7 cellular contexts compared by ENCODE assay signal in genomic region chr1:32334864-32335618, GRCh38. TPM values are rescaled to one million over a fixed set of nuclear protein-coding genes. Genes with fewer than 3 reads are reported as not detected.
DNase-seq lines count a peak whose midpoint lies in the region; FAIRE-seq and TF ChIP-seq lines count a peak whose summit lies in the region.

No MANE protein-coding gene starts in this region.

- in situ Hi-C loops in brain microvascular endothelial cell (cut with HindIII; ENCODE audit: low pct_ligation_motif_present, low sequenced_read_pairs) = no loop called here

- H3K4me3 ChIP-seq in HUES48 (ENCODE audit: low read depth, low read length) (peak overlapping the region; percentile 68), brain microvascular endothelial cell (ENCODE audit: low read depth, low read length) (peak overlapping the region; percentile 73), keratinocyte (ENCODE audit: control insufficient read depth in 2 of 3, extremely low read depth in 1 of 3, insufficient read depth in 2 of 3, low read depth in 1 of 3, low read length in 3 of 3) (peak overlapping the region; percentile 42 to 62 (median 42))

- H3K27me3 ChIP-seq in HUES48 (ENCODE audit: control insufficient read depth, insufficient read depth, low read length) (0 out of 2 replicates have a peak, but pooled peaks cover 4% of the 10 kb centered on the region), brain microvascular endothelial cell (replicated peaks) (no peaks in the 10 kb centered on the region), keratinocyte (ENCODE audit: control insufficient read depth, extremely low read depth, insufficient read depth, low read length) (peaks cover 14% of the 10 kb centered on the region)

- DNase-seq in T-helper 9 cell (peak; percentile 67), brain microvascular endothelial cell (no peak), keratinocyte (ENCODE audit: low read depth, low spot score) (no peak), inferior parietal cortex (ENCODE audit: extremely low spot score) (no peak)
- peak; percentile 60 for DNase-seq in stimulated activated CD4-positive, alpha-beta T cell treated with anti-CD3 and anti-CD28 coated beads, Interleukin-1b, Interleukin-23, amount 100 ng/mL, for 4 hours (ENCODE audit: low read depth in 2 of 2)

- peak overlapping the region; percentile 69 for H3K4me2 ChIP-seq in keratinocyte (ENCODE audit: control insufficient read depth, extremely low read depth, insufficient read depth, low read depth, low read length)

- H3K9ac ChIP-seq in HUES48 (ENCODE audit: low read depth, low read length) (peak overlapping the region; percentile 78), keratinocyte (ENCODE audit: control insufficient read depth, extremely low read depth, insufficient read depth, low read length) (peak overlapping the region; percentile 15)

- H3K4me1 ChIP-seq in HUES48 (ENCODE audit: control insufficient read depth, insufficient read depth, low read length) (peaks cover 37% of the 10 kb centered on the region), keratinocyte (ENCODE audit: control insufficient read depth, extremely low read depth, insufficient read depth, low read length) (peaks cover 33% of the 10 kb centered on the region)

- no peaks in the 10 kb centered on the region for H3K9me1 ChIP-seq in keratinocyte (ENCODE audit: control insufficient read depth, extremely low read depth, insufficient read depth, low read length)

- FAIRE-seq in keratinocyte (lab: Jason Lieb, UNC) = no peak

- H3K9me3 ChIP-seq in HUES48 (ENCODE audit: control insufficient read depth, insufficient read depth, low read length) (no peaks in the 10 kb centered on the region), keratinocyte (ENCODE audit: control insufficient read depth, low read depth, low read length) (no peaks in the 10 kb centered on the region)

- H3K27ac ChIP-seq in HUES48 (ENCODE audit: low read depth, low read length) (peak overlapping the region; percentile 87), brain microvascular endothelial cell (no peak overlapping the region), keratinocyte (ENCODE audit: control insufficient read depth, insufficient read depth, low read length) (no peak overlapping the region)

- H4K20me1 ChIP-seq in keratinocyte (ENCODE audit: control insufficient read depth, extremely low read depth, insufficient read depth, low read length) = peaks cover 2% of the 10 kb centered on the region

- no peaks in the 10 kb centered on the region for H3K79me2 ChIP-seq in keratinocyte (ENCODE audit: control insufficient read depth, insufficient read depth, low read length)

- TF ChIP-seq CTCF in GM12874 (IDR thresholded peaks at IDR 0.05; ENCODE audit: insufficient read depth, low read depth, low read length) (peak; percentile 87), brain microvascular endothelial cell (IDR thresholded peaks at IDR 0.05; ENCODE audit: low read depth, low read length, missing control alignments) (peak; percentile 69), keratinocyte (optimal IDR thresholded peaks at IDR 0.05 in 1 of 3, IDR thresholded peaks at IDR 0.05 in 1 of 3, conservative IDR thresholded peaks at IDR 0.05 in 1 of 3; ENCODE audit: extremely low read depth in 1 of 3, insufficient read depth in 2 of 3, low read length in 3 of 3) (peak; percentile 31 to 55 (median 46))

- peaks cover 47% of the 10 kb centered on the region for H3K36me3 ChIP-seq in HUES48 (ENCODE audit: control insufficient read depth, insufficient read depth, low read length)
- H3K36me3 ChIP-seq in brain microvascular endothelial cell (replicated peaks) = peaks cover 35% of the 10 kb centered on the region
- peaks cover 14 to 19% of the 10 kb centered on the region in 2 experiments for H3K36me3 ChIP-seq in keratinocyte (ENCODE audit: control insufficient read depth in 2 of 2, extremely low read depth in 1 of 2, insufficient read depth in 2 of 2, low read length in 2 of 2)

- dilution Hi-C loops in keratinocyte (cut with MboI; ENCODE audit: extremely low pct_ligation_motif_present, low sequenced_read_pairs) = no loop called here

- no peak overlapping the region for H2AFZ ChIP-seq in keratinocyte (ENCODE audit: control insufficient read depth, low read length)

RNA-seq across cellular contexts. Expression of gene MARCKSL1, which starts 1.0 kb away (rescaled TPM):
- polyA plus RNA-seq in keratinocyte = 8.5 to 23.8 TPM (median 11.6 TPM) in 3 replicates
- 1.2 TPM for polyA plus RNA-seq in keratinocyte (2011; ENCODE audit: low read depth)
- 18.6 and 19.8 TPM in 2 replicates for polyA plus RNA-seq in keratinocyte (2011; cell fraction: cytosol; rRNA removed)
- polyA plus RNA-seq in keratinocyte (2011; cell fraction: nucleus; rRNA removed) = 12.5 and 13.9 TPM in 2 replicates
- 11.2 and 16.7 TPM in 2 replicates for polyA plus RNA-seq in keratinocyte (2012; ENCODE audit: low replicate concordance)
- polyA minus RNA-seq in keratinocyte = 9.1 to 13.8 TPM (median 12.5 TPM) in 3 replicates
- polyA minus RNA-seq in keratinocyte (2011; cell fraction: cytosol; rRNA and poly(A)+ RNA removed) = 6.9 TPM
- 3.1 and 5.3 TPM in 2 replicates for polyA minus RNA-seq in keratinocyte (2011; cell fraction: nucleus; rRNA and poly(A)+ RNA removed)

RNA-seq across cellular contexts. Expression of gene FAM229A, which starts 27.2 kb away (rescaled TPM):
- polyA plus RNA-seq in keratinocyte = 0.50 to 2.4 TPM (median 1.1 TPM) in 3 replicates
- 0.60 TPM for polyA plus RNA-seq in keratinocyte (2011; ENCODE audit: low read depth)
- polyA plus RNA-seq in keratinocyte (2011; cell fraction: cytosol; rRNA removed) = 0.09 and 0.23 TPM in 2 replicates
- polyA plus RNA-seq in keratinocyte (2011; cell fraction: nucleus; rRNA removed) = 9.6 and 12.9 TPM in 2 replicates
- 0.42 and 2.5 TPM in 2 replicates for polyA plus RNA-seq in keratinocyte (2012; ENCODE audit: low replicate concordance)
- 0.69 to 1.9 TPM (median 1.3 TPM) in 3 replicates for polyA minus RNA-seq in keratinocyte
- polyA minus RNA-seq in keratinocyte (2011; cell fraction: cytosol; rRNA and poly(A)+ RNA removed) = not detected
- 2.8 and 3.9 TPM in 2 replicates for polyA minus RNA-seq in keratinocyte (2011; cell fraction: nucleus; rRNA and poly(A)+ RNA removed)

RNA-seq across cellular contexts. Expression of gene TSSK3, which starts 27.3 kb away (rescaled TPM):
- polyA plus RNA-seq in keratinocyte = 0.05 to 0.16 TPM (median 0.14 TPM) in 3 replicates
- not detected for polyA plus RNA-seq in keratinocyte (2011; ENCODE audit: low read depth)
- not detected in 2 replicates for polyA plus RNA-seq in keratinocyte (2011; cell fraction: cytosol; rRNA removed)
- polyA plus RNA-seq in keratinocyte (2011; cell fraction: nucleus; rRNA removed) = 0.31 and 0.48 TPM in 2 replicates
- 0.63 TPM in 1 of 2 replicates, not detected in the other for polyA plus RNA-seq in keratinocyte (2012; ENCODE audit: low replicate concordance)
- polyA minus RNA-seq in keratinocyte = 0.32 to 1.7 TPM in 2 of 3 replicates, not detected in the other
- not detected for polyA minus RNA-seq in keratinocyte (2011; cell fraction: cytosol; rRNA and poly(A)+ RNA removed)
- not detected in 2 replicates for polyA minus RNA-seq in keratinocyte (2011; cell fraction: nucleus; rRNA and poly(A)+ RNA removed)

RNA-seq across cellular contexts. Expression of gene HDAC1, which starts 43.2 kb away (rescaled TPM):
- 159 to 198 TPM (median 170 TPM) in 3 replicates for polyA plus RNA-seq in keratinocyte
- polyA plus RNA-seq in keratinocyte (2011; ENCODE audit: low read depth) = 61.3 TPM
- 102 and 113 TPM in 2 replicates for polyA plus RNA-seq in keratinocyte (2011; cell fraction: cytosol; rRNA removed)
- 183 and 195 TPM in 2 replicates for polyA plus RNA-seq in keratinocyte (2011; cell fraction: nucleus; rRNA removed)
- 69.8 and 153 TPM in 2 replicates for polyA plus RNA-seq in keratinocyte (2012; ENCODE audit: low replicate concordance)
- polyA minus RNA-seq in keratinocyte = 81.1 to 251 TPM (median 187 TPM) in 3 replicates
- polyA minus RNA-seq in keratinocyte (2011; cell fraction: cytosol; rRNA and poly(A)+ RNA removed) = 71.6 TPM
- 60.6 and 88.4 TPM in 2 replicates for polyA minus RNA-seq in keratinocyte (2011; cell fraction: nucleus; rRNA and poly(A)+ RNA removed)

RNA-seq across cellular contexts. Expression of gene BSDC1, which starts 59.2 kb away (rescaled TPM):
- polyA plus RNA-seq in keratinocyte = 37.1 to 51.8 TPM (median 38.1 TPM) in 3 replicates
- polyA plus RNA-seq in keratinocyte (2011; ENCODE audit: low read depth) = 22.5 TPM
- 37.9 and 38.0 TPM in 2 replicates for polyA plus RNA-seq in keratinocyte (2011; cell fraction: cytosol; rRNA removed)
- 70.8 TPM in 2 replicates for polyA plus RNA-seq in keratinocyte (2011; cell fraction: nucleus; rRNA removed)
- 29.6 and 42.9 TPM in 2 replicates for polyA plus RNA-seq in keratinocyte (2012; ENCODE audit: low replicate concordance)
- 26.5 to 30.4 TPM (median 30.3 TPM) in 3 replicates for polyA minus RNA-seq in keratinocyte
- polyA minus RNA-seq in keratinocyte (2011; cell fraction: cytosol; rRNA and poly(A)+ RNA removed) = 21.7 TPM
- polyA minus RNA-seq in keratinocyte (2011; cell fraction: nucleus; rRNA and poly(A)+ RNA removed) = 25.7 and 36.5 TPM in 2 replicates

Comparison
In these comparisons a context has a peak if more than half of its experiments do, and no peak if none do; other contexts are left out.
1. DNase-seq: peak in T-helper 9 cell (single experiment) and stimulated activated CD4-positive, alpha-beta T cell treated with anti-CD3 and anti-CD28 coated beads, Interleukin-1b, Interleukin-23, amount 100 ng/mL, for 4 hours (2 of 2); none in brain microvascular endothelial cell (single experiment), keratinocyte (single experiment) and inferior parietal cortex (single experiment).
2. Peak in every context shown above with its lines, with median percentiles within 50 percentile points of each other: CTCF ChIP-seq and H3K4me3 ChIP-seq.